Comparison of ENCODE assay signal across 19 cellular contexts in genomic region chr10:69225681-69226080, GRCh38. TPM values are rescaled to one million over a fixed set of nuclear protein-coding genes. Genes with fewer than 3 reads are reported as not detected.
A peak's percentile ranks its signal among the peaks of the same experiment; 100 is the strongest.
DNase-seq lines count a peak whose midpoint lies in the region; ATAC-seq and TF ChIP-seq lines count a peak whose summit lies in the region.
"Had no signal": no experiment of that assay in that cellular context is flagged by ENCODE, and none has a peak within 500 bp of the region (broad histone marks: within the 10 kb centered on the region; RNA-seq: fewer than 3 reads in every experiment).

No MANE protein-coding gene starts in this region.

- H3K4me3 Mint-ChIP-seq in activated naive CD8-positive, alpha-beta T cell treated with anti-CD3 and anti-CD28 coated beads, Interleukin-2, amount 10 ng/mL, durations not matched to agents 7 days and 5 days = no peak overlapping the region
- H3K4me3 Mint-ChIP-seq in activated naive CD8-positive, alpha-beta T cell treated with anti-CD3 and anti-CD28 coated beads, Interleukin-2, amount 50 U/mL, for 24 hours = no peak overlapping the region
- H3K4me3 Mint-ChIP-seq in glutamatergic neuron (ENCODE audit: unreplicated experiment) = peak overlapping the region; percentile 11
- H3K4me3 Mint-ChIP-seq: activated B cell treated with CpG ODN at 0.5 μM for 24 hours; activated naive CD8-positive, alpha-beta T cell treated with anti-CD3 and anti-CD28 coated beads for 36 hours had no signal

- H3K27ac ChIP-seq in SJCRH30 = peak overlapping the region; percentile 66
- H3K27ac ChIP-seq in vagina = no peak overlapping the region
- H3K27ac ChIP-seq: C4-2B, foreskin keratinocyte, right lobe of liver, SK-N-MC had no signal

- H3K36me3 Mint-ChIP-seq in activated naive CD8-positive, alpha-beta T cell treated with anti-CD3 and anti-CD28 coated beads, Interleukin-2, amount 10 ng/mL, durations not matched to agents 7 days and 5 days = no peaks in the 10 kb centered on the region
- no peaks in the 10 kb centered on the region for H3K36me3 Mint-ChIP-seq in activated naive CD8-positive, alpha-beta T cell treated with anti-CD3 and anti-CD28 coated beads, Interleukin-2, amount 50 U/mL, for 24 hours (ENCODE audit: low read depth)
- no peaks in the 10 kb centered on the region for H3K36me3 Mint-ChIP-seq in glutamatergic neuron (ENCODE audit: unreplicated experiment)
- H3K36me3 Mint-ChIP-seq: activated naive CD8-positive, alpha-beta T cell treated with anti-CD3 and anti-CD28 coated beads for 36 hours had no signal

- H3K9me3 ChIP-seq in SJCRH30 (replicated peaks) = no peaks in the 10 kb centered on the region
- no peaks in the 10 kb centered on the region for H3K9me3 ChIP-seq in vagina
- H3K9me3 ChIP-seq: right lobe of liver had no signal

- H3K4me3 ChIP-seq in SJCRH30 = no peak overlapping the region
- no peak overlapping the region for H3K4me3 ChIP-seq in vagina
- H3K4me3 ChIP-seq: right lobe of liver, SK-N-MC had no signal

- POLR2A ChIA-PET in activated naive CD8-positive, alpha-beta T cell treated with anti-CD3 and anti-CD28 coated beads, Interleukin-2, amount 10 ng/mL, durations not matched to agents 7 days and 5 days (lab: Charles Lee) = interaction anchor here (0.6 to 1.7 kb wide), 3 partner anchors 10 to 170 kb away, joined by 3 to 5 read pairs (median 4); no protein-coding TSS in a partner anchor

- H3K27me3 Mint-ChIP-seq in activated naive CD8-positive, alpha-beta T cell treated with anti-CD3 and anti-CD28 coated beads, Interleukin-2, amount 10 ng/mL, durations not matched to agents 7 days and 5 days = peaks cover 2% of the 10 kb centered on the region
- H3K27me3 Mint-ChIP-seq in activated naive CD8-positive, alpha-beta T cell treated with anti-CD3 and anti-CD28 coated beads, Interleukin-2, amount 50 U/mL, for 24 hours = no peaks in the 10 kb centered on the region
- H3K27me3 Mint-ChIP-seq in glutamatergic neuron (ENCODE audit: unreplicated experiment) = peaks cover 3% of the 10 kb centered on the region
- H3K27me3 Mint-ChIP-seq: activated B cell treated with CpG ODN at 0.5 μM for 24 hours; activated naive CD8-positive, alpha-beta T cell treated with anti-CD3 and anti-CD28 coated beads for 36 hours had no signal

- no peaks in the 10 kb centered on the region for H3K9me3 Mint-ChIP-seq in activated naive CD8-positive, alpha-beta T cell treated with anti-CD3 and anti-CD28 coated beads, Interleukin-2, amount 10 ng/mL, durations not matched to agents 7 days and 5 days
- no peaks in the 10 kb centered on the region for H3K9me3 Mint-ChIP-seq in activated naive CD8-positive, alpha-beta T cell treated with anti-CD3 and anti-CD28 coated beads, Interleukin-2, amount 50 U/mL, for 24 hours
- peaks cover 3% of the 10 kb centered on the region for H3K9me3 Mint-ChIP-seq in glutamatergic neuron (ENCODE audit: unreplicated experiment)
- H3K9me3 Mint-ChIP-seq: activated B cell treated with CpG ODN at 0.5 μM for 24 hours; activated naive CD8-positive, alpha-beta T cell treated with anti-CD3 and anti-CD28 coated beads for 36 hours had no signal

- TF ChIP-seq CTCF in glutamatergic neuron (IDR thresholded peaks at IDR 0.05; ENCODE audit: partially characterized antibody, unreplicated experiment) (no peak), vagina (IDR thresholded peaks at IDR 0.05) (no peak)

- intact Hi-C loops in vagina (cut with DNase I) = no loop called here

- no peak for ATAC-seq in activated naive CD8-positive, alpha-beta T cell treated with anti-CD3 and anti-CD28 coated beads, Interleukin-2, amount 10 ng/mL, durations not matched to agents 7 days and 5 days (ENCODE audit: low read depth)
- no peak for ATAC-seq in activated naive CD8-positive, alpha-beta T cell treated with anti-CD3 and anti-CD28 coated beads, Interleukin-2, amount 50 U/mL, for 24 hours
- ATAC-seq in HG02642 (IDR thresholded peaks at IDR 0.05; ENCODE audit: poor library complexity, unreplicated experiment) (no peak), HG03442 (IDR thresholded peaks at IDR 0.05; ENCODE audit: unreplicated experiment) (no peak)

- in situ Hi-C loops in G401 (cut with HindIII; ENCODE audit: low sequenced_read_pairs) = no loop called here

- peaks cover 60% of the 10 kb centered on the region for H3K4me1 Mint-ChIP-seq in activated naive CD8-positive, alpha-beta T cell treated with anti-CD3 and anti-CD28 coated beads, Interleukin-2, amount 10 ng/mL, durations not matched to agents 7 days and 5 days
- peaks cover 60% of the 10 kb centered on the region for H3K4me1 Mint-ChIP-seq in activated naive CD8-positive, alpha-beta T cell treated with anti-CD3 and anti-CD28 coated beads, Interleukin-2, amount 50 U/mL, for 24 hours
- peaks cover 13% of the 10 kb centered on the region for H3K4me1 Mint-ChIP-seq in glutamatergic neuron (ENCODE audit: low read depth, unreplicated experiment)

- H3K36me3 ChIP-seq in SJCRH30 = no peaks in the 10 kb centered on the region
- H3K36me3 ChIP-seq in vagina = no peaks in the 10 kb centered on the region

- no peak for DNase-seq in activated naive CD8-positive, alpha-beta T cell treated with anti-CD3 and anti-CD28 coated beads, Interleukin-2, amount 10 ng/mL, durations not matched to agents 7 days and 5 days
- DNase-seq in activated naive CD8-positive, alpha-beta T cell treated with anti-CD3 and anti-CD28 coated beads, Interleukin-2, amount 50 U/mL, for 24 hours = no peak
- DNase-seq in SJCRH30 (peak in 1 of 2 experiments; percentile 25), glutamatergic neuron (no peak), vagina (ENCODE audit: extremely low spot score in 2 of 2) (no peak), G401 (ENCODE audit: low spot score) (no peak)
- DNase-seq: ACHN; activated B cell treated with CpG ODN at 0.5 μM for 24 hours; activated naive CD8-positive, alpha-beta T cell treated with anti-CD3 and anti-CD28 coated beads for 36 hours; hippocampal formation; NCI-H187; NCI-H226; right lobe of liver; T1000 had no signal

- H3K4me1 ChIP-seq in SJCRH30 (peaks cover 14% of the 10 kb centered on the region), vagina (peaks cover 13% of the 10 kb centered on the region)

- TF ChIP-seq POLR2A in vagina (IDR thresholded peaks at IDR 0.05) = no peak

- H3K27me3 ChIP-seq in SJCRH30 (no peaks in the 10 kb centered on the region), vagina (no peaks in the 10 kb centered on the region)
- H3K27me3 ChIP-seq: foreskin keratinocyte, right lobe of liver had no signal

- H3K27ac Mint-ChIP-seq in activated naive CD8-positive, alpha-beta T cell treated with anti-CD3 and anti-CD28 coated beads, Interleukin-2, amount 10 ng/mL, durations not matched to agents 7 days and 5 days = peak overlapping the region; percentile 59
- no peak overlapping the region for H3K27ac Mint-ChIP-seq in activated naive CD8-positive, alpha-beta T cell treated with anti-CD3 and anti-CD28 coated beads, Interleukin-2, amount 50 U/mL, for 24 hours
- H3K27ac Mint-ChIP-seq in glutamatergic neuron (ENCODE audit: unreplicated experiment) = peak overlapping the region; percentile 83
- H3K27ac Mint-ChIP-seq: activated B cell treated with CpG ODN at 0.5 μM for 24 hours; activated naive CD8-positive, alpha-beta T cell treated with anti-CD3 and anti-CD28 coated beads for 36 hours had no signal

RNA-seq across cellular contexts. Expression of gene HKDC1, which starts 5.5 kb away (rescaled TPM):
- total RNA-seq in activated naive CD8-positive, alpha-beta T cell treated with anti-CD3 and anti-CD28 coated beads, Interleukin-2, amount 10 ng/mL, durations not matched to agents 7 days and 5 days = 1 to 10 TPM in 1 of 2 experiments, under 1 TPM in 1; 0.68 to 1.1 TPM
- 0.06 and 0.08 TPM in 2 replicates for total RNA-seq in SJCRH30 (2014; rRNA removed; shearing (Covaris generic))
- total RNA-seq in glutamatergic neuron (ENCODE audit: unreplicated experiment) = not detected
- 2.5 TPM for total RNA-seq in vagina
- 1.2 and 2.8 TPM in 2 replicates for total RNA-seq in G401 (2014; rRNA removed; shearing (Covaris generic))
- total RNA-seq: activated B cell treated with CpG ODN at 0.5 μM for 24 hours had no signal

RNA-seq across cellular contexts. Expression of gene SUPV3L1, which starts 45.6 kb away (rescaled TPM):
- total RNA-seq in activated naive CD8-positive, alpha-beta T cell treated with anti-CD3 and anti-CD28 coated beads, Interleukin-2, amount 10 ng/mL, durations not matched to agents 7 days and 5 days = 10 to 100 TPM; 35.6 to 38.3 TPM
- 38.8 and 43.4 TPM in 2 replicates for total RNA-seq in SJCRH30 (2014; rRNA removed; shearing (Covaris generic))
- total RNA-seq in glutamatergic neuron (ENCODE audit: unreplicated experiment) (45.0 TPM), vagina (27.5 TPM)
- total RNA-seq in G401 (2014; rRNA removed; shearing (Covaris generic)) = 22.2 and 47.0 TPM in 2 replicates

RNA-seq across cellular contexts. Expression of gene HK1, which starts 52.6 kb away (rescaled TPM):
- 100 to 1,000 TPM; 118 to 123 TPM for total RNA-seq in activated naive CD8-positive, alpha-beta T cell treated with anti-CD3 and anti-CD28 coated beads, Interleukin-2, amount 10 ng/mL, durations not matched to agents 7 days and 5 days
- 35.2 and 36.6 TPM in 2 replicates for total RNA-seq in SJCRH30 (2014; rRNA removed; shearing (Covaris generic))
- total RNA-seq in glutamatergic neuron (ENCODE audit: unreplicated experiment) = 240 TPM
- total RNA-seq in vagina = 106 TPM
- 47.4 and 52.3 TPM in 2 replicates for total RNA-seq in G401 (2014; rRNA removed; shearing (Covaris generic))
